In the genomic region with DNA sequence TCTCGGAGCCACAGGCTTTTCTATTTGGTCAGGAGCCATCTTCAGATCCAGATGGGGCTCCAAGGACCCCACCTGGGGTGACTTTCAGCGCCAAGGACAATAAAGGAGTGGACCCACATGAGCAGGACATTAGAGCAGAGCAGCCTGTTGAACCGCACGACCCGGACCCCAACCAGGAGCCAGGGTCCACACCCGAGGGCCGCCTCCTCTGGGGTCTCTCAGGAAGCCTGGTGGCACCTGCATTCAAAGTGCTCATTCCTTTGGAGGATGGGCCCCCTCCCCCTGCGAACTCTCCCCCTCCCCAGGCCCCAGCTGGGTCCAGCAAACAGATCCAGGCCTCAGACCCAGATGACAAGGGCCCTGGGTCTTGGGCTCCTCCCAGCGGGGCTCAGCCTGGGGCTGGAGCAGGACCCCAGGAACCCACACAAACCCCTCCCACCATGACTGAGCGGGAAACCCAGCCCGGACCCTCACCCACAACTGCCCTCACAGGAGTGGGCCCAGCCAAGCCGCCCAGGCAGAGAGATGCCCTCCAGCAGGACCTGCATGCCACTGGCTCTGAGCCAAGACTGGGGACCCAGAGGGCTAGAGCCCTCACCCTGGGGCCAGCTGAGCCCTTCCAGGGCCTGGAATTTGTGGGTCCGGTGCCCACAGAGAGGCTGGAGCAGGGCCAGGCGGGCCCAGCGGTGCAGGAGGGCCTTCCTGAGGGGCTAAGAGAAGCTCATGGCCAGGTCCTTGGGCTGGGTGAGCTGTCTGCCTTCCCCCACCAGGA, we compare ENCODE assay signal across 20 cellular contexts. TPM values are rescaled to one million over a fixed set of nuclear protein-coding genes. Genes with fewer than 3 reads are reported as not detected.
A peak's percentile ranks its signal among the peaks of the same experiment; 100 is the strongest.
DNase-seq lines count a peak whose midpoint lies in the region; ATAC-seq, FAIRE-seq and TF ChIP-seq lines count a peak whose summit lies in the region.
"Had no signal": no experiment of that assay in that cellular context is flagged by ENCODE, and none has a peak within 500 bp of the region (broad histone marks: within the 10 kb centered on the region; RNA-seq: fewer than 3 reads in every experiment).

No MANE protein-coding gene starts in this region.

- FAIRE-seq in D721Med (lab: Jason Lieb, UNC): no peak
- FAIRE-seq: RCC 7860 had no signal

- H4K5ac ChIP-seq in IMR-90 (ENCODE audit: low read depth, low read length): no peak overlapping the region

- H3K27me3 ChIP-seq in IMR-90 (ENCODE audit: control insufficient read depth, insufficient read depth, low read length) (peaks cover 31% of the 10 kb centered on the region), lower lobe of right lung (ENCODE audit: low read depth) (no peaks in the 10 kb centered on the region)
- H3K27me3 ChIP-seq in CD4-positive, alpha-beta T cell (ENCODE audit: control insufficient read depth, insufficient read depth, low read length): no peaks in the 10 kb centered on the region
- H3K27me3 ChIP-seq: MG63 had no signal

- no peak overlapping the region for H3K4ac ChIP-seq in IMR-90 (ENCODE audit: low read depth, low read length)

- dilution Hi-C loops in IMR-90 (cut with HindIII; ENCODE audit: low sequenced_read_pairs, unreplicated experiment): no loop called here

- H3K18ac ChIP-seq in IMR-90 (ENCODE audit: low read depth, low read length): no peak overlapping the region

- H3K9me3 ChIP-seq in IMR-90 (ENCODE audit: control insufficient read depth, insufficient read depth, low read length): no peaks in the 10 kb centered on the region
- no peaks in the 10 kb centered on the region for H3K9me3 ChIP-seq in lower lobe of right lung
- no peaks in the 10 kb centered on the region for H3K9me3 ChIP-seq in CD4-positive, alpha-beta T cell (ENCODE audit: control insufficient read depth, low read length)
- H3K9me3 ChIP-seq: MG63 had no signal

- no peaks in the 10 kb centered on the region for H3K9me1 ChIP-seq in IMR-90 (ENCODE audit: insufficient read depth, low read length)

- no peak overlapping the region for H2AK5ac ChIP-seq in IMR-90 (ENCODE audit: low read depth, low read length)

- TF ChIP-seq POLR2A in IMR-90 (IDR thresholded peaks at IDR 0.05; ENCODE audit: low read depth, low read length): no peak

- POLR2A ChIA-PET in IMR-90 (lab: Charles Lee; ENCODE audit: unreplicated experiment): no interaction called here
- POLR2A ChIA-PET in CD4-positive, alpha-beta T cell (lab: Charles Lee): no interaction called here

- H2AFZ ChIP-seq in IMR-90 (replicated peaks; ENCODE audit: low read length, poor library complexity): peak overlapping the region; percentile 33

- WGBS in IMR-90 (ENCODE audit: extremely low coverage in 2 of 2, insufficient read length in 1 of 2), 2 experiments: 66% methylated on average over 10 of the region's 15 CpGs; no CpG with 5 or more reads in 1 of the 2 experiments

- DNase-seq in D721Med (ENCODE audit: insufficient read length, low spot score) (peak; percentile 10), IMR-90 (no peak), lower lobe of right lung (peak; percentile 32), EL (no peak), cerebellar nuclear complex (lab: John Stamatoyannopoulos, UW) (no peak)
- no peak for DNase-seq in CD4-positive, alpha-beta T cell
- DNase-seq: CD4-positive, CD25-positive, alpha-beta regulatory T cell; DMS53; MG63; NCI-H1092; NCI-H146; NCI-H2081 treated with DMSO at 0.1 percent for 48 hours; NCI-H510A treated with DMSO at 0.1 percent for 48 hours; SHP77 treated with DMSO at 0.1 percent for 48 hours had no signal

- H2BK15ac ChIP-seq in IMR-90 (ENCODE audit: low read depth, low read length): no peak overlapping the region

- H4K20me1 ChIP-seq in IMR-90 (ENCODE audit: insufficient read depth, low read length): peaks cover 5% of the 10 kb centered on the region; the same call in 1 of the 2 replicates

- H3K27ac ChIP-seq in IMR-90 (ENCODE audit: insufficient read depth, low read length) (no peak overlapping the region), lower lobe of right lung (no peak overlapping the region)
- no peak overlapping the region for H3K27ac ChIP-seq in CD4-positive, alpha-beta T cell (ENCODE audit: low read depth, low read length)
- H3K27ac ChIP-seq: KMS-11 had no signal

- ATAC-seq in IMR-90 (ENCODE audit: low read depth) (no peak), lower lobe of right lung (no peak)
- ATAC-seq in stimulated activated memory B cell treated with anti-CD40 and anti-IgM and Interleukin-4, amounts not matched to agents 10 μg/mL and 1 μg/mL and 100 μg/mL, for 72 hours: no peak
- no peak for ATAC-seq in CD4-positive, alpha-beta T cell (ENCODE audit: poor library complexity)
- ATAC-seq: HCT116, SK-N-SH treated with all-trans-retinoic acid at 6 μM for 48 hours had no signal

- no peak overlapping the region for H4K8ac ChIP-seq in IMR-90 (ENCODE audit: low read depth in 2 of 2, low read length in 2 of 2)

- peak overlapping the region; percentile 58 for H3K27ac Mint-ChIP-seq in stimulated activated memory B cell treated with anti-CD40 and anti-IgM and Interleukin-4, amounts not matched to agents 10 μg/mL and 1 μg/mL and 100 μg/mL, for 72 hours
- H3K27ac Mint-ChIP-seq in CD4-positive, alpha-beta T cell: no peak overlapping the region

- H3K36me3 ChIP-seq in IMR-90 (ENCODE audit: control insufficient read depth, insufficient read depth, low read length) (no peaks in the 10 kb centered on the region), lower lobe of right lung (no peaks in the 10 kb centered on the region)
- H3K36me3 ChIP-seq: MG63 had no signal

- no peak overlapping the region for H3K4me2 ChIP-seq in IMR-90 (ENCODE audit: low read depth, low read length)
- H3K4me2 ChIP-seq: KMS-11 had no signal

- H3K4me1 ChIP-seq in IMR-90 (ENCODE audit: control insufficient read depth, insufficient read depth, low read length) (no peaks in the 10 kb centered on the region), lower lobe of right lung (no peaks in the 10 kb centered on the region)

- peak overlapping the region; percentile 15 for H2AK9ac ChIP-seq in IMR-90 (replicated peaks; ENCODE audit: low read depth, low read length, poor library complexity)

- H3K9me3 Mint-ChIP-seq in stimulated activated memory B cell treated with anti-CD40 and anti-IgM and Interleukin-4, amounts not matched to agents 10 μg/mL and 1 μg/mL and 100 μg/mL, for 72 hours: no peaks in the 10 kb centered on the region
- H3K9me3 Mint-ChIP-seq in CD4-positive, alpha-beta T cell: no peaks in the 10 kb centered on the region

- H3K14ac ChIP-seq in IMR-90 (replicated peaks; ENCODE audit: low read depth, low read length): no peak overlapping the region

- H2BK5ac ChIP-seq in IMR-90 (ENCODE audit: low read depth, low read length, poor library complexity, severe bottlenecking): no peak overlapping the region

- no peak overlapping the region for H3K4me3 Mint-ChIP-seq in stimulated activated memory B cell treated with anti-CD40 and anti-IgM and Interleukin-4, amounts not matched to agents 10 μg/mL and 1 μg/mL and 100 μg/mL, for 72 hours
- H3K4me3 Mint-ChIP-seq in CD4-positive, alpha-beta T cell: no peak overlapping the region
- H3K4me3 Mint-ChIP-seq: CD4-positive, CD25-positive, alpha-beta regulatory T cell had no signal

- no peak overlapping the region for H2BK120ac ChIP-seq in IMR-90 (ENCODE audit: low read depth, low read length)

- in situ Hi-C loops in IMR-90 (cut with MboI; ENCODE audit: low sequenced_read_pairs): loop anchor here (5.0 kb wide), 1 partner anchor 99 kb away; no protein-coding TSS in a partner anchor

- no peak overlapping the region for H3K9ac ChIP-seq in IMR-90 (ENCODE audit: low read depth, low read length)
- H3K9ac ChIP-seq: KMS-11 had no signal

- TF ChIP-seq RAD21 in IMR-90 (IDR thresholded peaks at IDR 0.05; ENCODE audit: low read length): no peak

- TF ChIP-seq CTCF in D721Med (IDR thresholded peaks at IDR 0.05; ENCODE audit: insufficient read depth, missing control alignments) (no peak), IMR-90 (conservative IDR thresholded peaks at IDR 0.05; ENCODE audit: low read depth, low read length) (no peak), lower lobe of right lung (IDR thresholded peaks at IDR 0.05) (no peak)
- TF ChIP-seq CTCF in CD4-positive, alpha-beta T cell (IDR thresholded peaks at IDR 0.05): no peak

- intact Hi-C loops in IMR-90 (cut with micrococcal nuclease): no loop called here
- intact Hi-C loops in lower lobe of right lung (cut with DNase I): no loop called here
- intact Hi-C loops in CD4-positive, alpha-beta T cell (cut with DNase I, micrococcal nuclease): no loop called here

- no peak overlapping the region for H3K56ac ChIP-seq in IMR-90 (ENCODE audit: extremely low read depth, insufficient read depth, low read length)

- H3K4me3 ChIP-seq in IMR-90 (ENCODE audit: insufficient read depth, low read depth, low read length) (no peak overlapping the region), lower lobe of right lung (no peak overlapping the region)
- H3K4me3 ChIP-seq: MG63 had no signal

- no peak overlapping the region for H4K91ac ChIP-seq in IMR-90 (ENCODE audit: insufficient read depth, low read depth, low read length)

- CTCF ChIA-PET in IMR-90 (lab: Yijun Ruan, JAX): no interaction called here
- CTCF ChIA-PET in CD4-positive, alpha-beta T cell (lab: Charles Lee): no interaction called here

- no peaks in the 10 kb centered on the region for H3K27me3 Mint-ChIP-seq in stimulated activated memory B cell treated with anti-CD40 and anti-IgM and Interleukin-4, amounts not matched to agents 10 μg/mL and 1 μg/mL and 100 μg/mL, for 72 hours
- no peaks in the 10 kb centered on the region for H3K27me3 Mint-ChIP-seq in CD4-positive, alpha-beta T cell
- H3K27me3 Mint-ChIP-seq: CD4-positive, CD25-positive, alpha-beta regulatory T cell had no signal

- H3K36me3 Mint-ChIP-seq in stimulated activated memory B cell treated with anti-CD40 and anti-IgM and Interleukin-4, amounts not matched to agents 10 μg/mL and 1 μg/mL and 100 μg/mL, for 72 hours: no peaks in the 10 kb centered on the region
- H3K36me3 Mint-ChIP-seq in CD4-positive, alpha-beta T cell (ENCODE audit: low read depth): no peaks in the 10 kb centered on the region
- H3K36me3 Mint-ChIP-seq: CD4-positive, CD25-positive, alpha-beta regulatory T cell had no signal

- peaks cover 45% of the 10 kb centered on the region for H3K4me1 Mint-ChIP-seq in stimulated activated memory B cell treated with anti-CD40 and anti-IgM and Interleukin-4, amounts not matched to agents 10 μg/mL and 1 μg/mL and 100 μg/mL, for 72 hours
- no peaks in the 10 kb centered on the region for H3K4me1 Mint-ChIP-seq in CD4-positive, alpha-beta T cell (ENCODE audit: low read depth)

- H3K79me1 ChIP-seq in IMR-90 (ENCODE audit: low read depth in 1 of 2, low read length in 2 of 2): no peaks in the 10 kb centered on the region

- no peak overlapping the region for H3K23ac ChIP-seq in IMR-90 (ENCODE audit: low read depth, low read length)

- H2BK20ac ChIP-seq in IMR-90 (ENCODE audit: low read depth, low read length): no peak overlapping the region

- BruUV-seq in IMR-90 (replicated peaks; lab: Mats Ljungman, UMichigan): no TSS peak

RNA-seq across cellular contexts. Expression of a gene that starts 23.9 kb away (rescaled TPM):
- total RNA-seq in IMR-90 (2012; rRNA removed) (not detected in 2 replicates), lower lobe of right lung (0.95 TPM)
- polyA plus RNA-seq in IMR-90 (2012; rRNA removed): 0.03 and 0.06 TPM in 2 replicates
- 0.01 TPM in 1 of 2 replicates, not detected in the other for polyA plus RNA-seq in IMR-90 (2012; cell fraction: cytosol; rRNA removed)
- polyA plus RNA-seq in IMR-90 (2012; cell fraction: nucleus; rRNA removed; ENCODE audit: low replicate concordance): 0.35 and 0.36 TPM in 2 replicates
- total RNA-seq in CD4-positive, alpha-beta T cell: under 1 TPM; 0.22 TPM
- total RNA-seq: G401 had no signal
- polyA plus RNA-seq: CD4-positive, CD25-positive, alpha-beta regulatory T cell had no signal

RNA-seq across cellular contexts. Expression of a gene that starts 43.0 kb away (rescaled TPM):
- 155 and 171 TPM in 2 replicates for total RNA-seq in IMR-90 (2012; rRNA removed)
- 558 and 576 TPM in 2 replicates for polyA plus RNA-seq in IMR-90 (2012; rRNA removed)
- polyA plus RNA-seq in IMR-90 (2012; cell fraction: cytosol; rRNA removed): 616 and 909 TPM in 2 replicates
- polyA plus RNA-seq in IMR-90 (2012; cell fraction: nucleus; rRNA removed; ENCODE audit: low replicate concordance): 366 and 434 TPM in 2 replicates
- total RNA-seq in lower lobe of right lung: 71.0 TPM
- total RNA-seq in CD4-positive, alpha-beta T cell: 10 to 100 TPM; 98.3 to 98.6 TPM

Comparison
In these comparisons a context has a peak if more than half of its experiments do, and no peak if none do; other contexts are left out.
1. DNase-seq: peak in D721Med (single experiment) and lower lobe of right lung (single experiment); none in IMR-90 (single experiment), CD4-positive, alpha-beta T cell (0 of 10), EL (single experiment) and cerebellar nuclear complex (0 of 2).